ENCODE assay signal across 10 cellular contexts in genomic region chr2:240698852-240699561, GRCh38. TPM values are rescaled to one million over a fixed set of nuclear protein-coding genes. Genes with fewer than 3 reads are reported as not detected.
DNase-seq lines count a peak whose midpoint lies in the region; ATAC-seq, FAIRE-seq and TF ChIP-seq lines count a peak whose summit lies in the region.
"Not testable (repeated sequence)": the region's sequence is repeated elsewhere in the genome, so short reads cannot be mapped to it uniquely, and the experiment has no call there.
"Had no signal": no experiment of that assay in that cellular context is flagged by ENCODE, and none has a peak within 500 bp of the region (broad histone marks: within the 10 kb centered on the region; RNA-seq: fewer than 3 reads in every experiment).

No MANE protein-coding gene starts in this region.

- CTCF ChIA-PET in activated naive CD4-positive, alpha-beta T cell treated with anti-CD3 and anti-CD28 coated beads for 36 hours (lab: Charles Lee), result not testable (repeated sequence)

- not testable (repeated sequence) for TF ChIP-seq POLR2A in spleen (IDR thresholded peaks at IDR 0.05)

- not testable (repeated sequence) for H3K4me3 ChIP-seq in spleen

- not testable (repeated sequence) for H3K4me3 Mint-ChIP-seq in activated naive CD4-positive, alpha-beta T cell treated with anti-CD3 and anti-CD28 coated beads for 36 hours; dendritic cell treated with granulocyte-macrophage colony-stimulating factor and Interleukin-4, amounts not matched to agents 40 ng/mL and 50 ng/mL, for 4 days; natural killer cell treated with Interleukin-12 subunit alpha and Interleukin-12 subunit beta and Interleukin-15 and Interleukin-18, amount 100 ng/mL, for 72 hours

- not testable (repeated sequence) for H3K9me3 Mint-ChIP-seq in activated naive CD4-positive, alpha-beta T cell treated with anti-CD3 and anti-CD28 coated beads for 36 hours; dendritic cell treated with granulocyte-macrophage colony-stimulating factor and Interleukin-4, amounts not matched to agents 40 ng/mL and 50 ng/mL, for 4 days; natural killer cell treated with Interleukin-12 subunit alpha and Interleukin-12 subunit beta and Interleukin-15 and Interleukin-18, amount 100 ng/mL, for 72 hours

- DNase-seq in GM18507 (ENCODE audit: extremely low spot score, insufficient read length, low read depth); Right ventricle myocardium superior: not testable (repeated sequence)
- DNase-seq in activated naive CD4-positive, alpha-beta T cell treated with anti-CD3 and anti-CD28 coated beads for 36 hours, result peak; percentile 2
- DNase-seq in left colon (peak in 1 of 2 donors; percentile 16), spleen (peak; percentile 68)
- DNase-seq in natural killer cell treated with Interleukin-12 subunit alpha and Interleukin-12 subunit beta and Interleukin-15 and Interleukin-18, amount 100 ng/mL, for 72 hours (ENCODE audit: low spot score), result peak; percentile 16

- 47 to 77% (median 67%) methylated on average over 3 to 7 of the region's 33 CpGs for WGBS in spleen, 5 donors

- H3K27ac ChIP-seq in spleen, result not testable (repeated sequence)

- not testable (repeated sequence) for H3K27ac Mint-ChIP-seq in activated naive CD4-positive, alpha-beta T cell treated with anti-CD3 and anti-CD28 coated beads for 36 hours; natural killer cell treated with Interleukin-12 subunit alpha and Interleukin-12 subunit beta and Interleukin-15 and Interleukin-18, amount 100 ng/mL, for 72 hours
- peak overlapping the region; percentile 41 for H3K27ac Mint-ChIP-seq in dendritic cell treated with granulocyte-macrophage colony-stimulating factor and Interleukin-4, amounts not matched to agents 40 ng/mL and 50 ng/mL, for 4 days

- peaks cover 0 to 42% (median 6%) of the 10 kb centered on the region in 7 donors for H3K27me3 ChIP-seq in spleen (replicated peaks in 1 of 7)

- not testable (repeated sequence) for H3K36me3 ChIP-seq in spleen

- H3K9me3 ChIP-seq in spleen, result not testable (repeated sequence)

- H3K36me3 Mint-ChIP-seq in activated naive CD4-positive, alpha-beta T cell treated with anti-CD3 and anti-CD28 coated beads for 36 hours (ENCODE audit: low read depth); dendritic cell treated with granulocyte-macrophage colony-stimulating factor and Interleukin-4, amounts not matched to agents 40 ng/mL and 50 ng/mL, for 4 days (ENCODE audit: low read depth); natural killer cell treated with Interleukin-12 subunit alpha and Interleukin-12 subunit beta and Interleukin-15 and Interleukin-18, amount 100 ng/mL, for 72 hours: not testable (repeated sequence)

- not testable (repeated sequence) for H3K4me1 Mint-ChIP-seq in activated naive CD4-positive, alpha-beta T cell treated with anti-CD3 and anti-CD28 coated beads for 36 hours (ENCODE audit: low read depth); dendritic cell treated with granulocyte-macrophage colony-stimulating factor and Interleukin-4, amounts not matched to agents 40 ng/mL and 50 ng/mL, for 4 days (ENCODE audit: low read depth); natural killer cell treated with Interleukin-12 subunit alpha and Interleukin-12 subunit beta and Interleukin-15 and Interleukin-18, amount 100 ng/mL, for 72 hours (ENCODE audit: low read depth in 2 of 2)

- TF ChIP-seq CTCF in spleen (IDR thresholded peaks at IDR 0.05 in 8 of 11, conservative IDR thresholded peaks at IDR 0.05 in 3 of 11), result not testable (repeated sequence)

- intact Hi-C loops in activated naive CD4-positive, alpha-beta T cell treated with anti-CD3 and anti-CD28 coated beads for 36 hours (cut with micrococcal nuclease); dendritic cell treated with granulocyte-macrophage colony-stimulating factor and Interleukin-4, amounts not matched to agents 40 ng/mL and 50 ng/mL, for 4 days (cut with micrococcal nuclease); Right ventricle myocardium superior (cut with DNase I); left colon (cut with DNase I, micrococcal nuclease); spleen (cut with DNase I; ENCODE audit: low total_unique reads): not testable (repeated sequence)

- ATAC-seq in Right ventricle myocardium superior (ENCODE audit: poor library complexity) (peak; percentile 69), left colon (peak; percentile 54)
- ATAC-seq in natural killer cell treated with Interleukin-12 subunit alpha and Interleukin-12 subunit beta and Interleukin-15 and Interleukin-18, amount 100 ng/mL, for 72 hours, result not testable (repeated sequence)

- not testable (repeated sequence) for H3K4me1 ChIP-seq in spleen

- FAIRE-seq in GM18507 (lab: Jason Lieb, UNC), result peak; percentile 18
- FAIRE-seq in TTC549 (lab: Jason Lieb, UNC), result peak; percentile 73

- not testable (repeated sequence) for H3K27me3 Mint-ChIP-seq in activated naive CD4-positive, alpha-beta T cell treated with anti-CD3 and anti-CD28 coated beads for 36 hours (ENCODE audit: low read depth); dendritic cell treated with granulocyte-macrophage colony-stimulating factor and Interleukin-4, amounts not matched to agents 40 ng/mL and 50 ng/mL, for 4 days; natural killer cell treated with Interleukin-12 subunit alpha and Interleukin-12 subunit beta and Interleukin-15 and Interleukin-18, amount 100 ng/mL, for 72 hours

RNA-seq across cellular contexts. Expression of gene AQP12A, which starts 7.3 kb away (rescaled TPM):
- total RNA-seq in activated naive CD4-positive, alpha-beta T cell treated with anti-CD3 and anti-CD28 coated beads for 36 hours, result not detected
- total RNA-seq in Right ventricle myocardium superior (not detected), left colon (1 to 10 TPM in 1 of 2 donors, under 1 TPM in 1; 0.92 to 4.0 TPM), spleen (1 to 10 TPM in 1 of 7 donors, not detected in 6; 1.6 TPM)
- not detected for total RNA-seq in natural killer cell treated with Interleukin-12 subunit alpha and Interleukin-12 subunit beta and Interleukin-15 and Interleukin-18, amount 100 ng/mL, for 72 hours
- 1 to 10 TPM in 1 of 3 donors, not detected in 2; 1.8 TPM for polyA plus RNA-seq in spleen
- total RNA-seq: A673, GM23248 had no signal
- polyA plus RNA-seq: GM23248 had no signal

RNA-seq across cellular contexts. Expression of gene AQP12B, which starts 16.3 kb away (rescaled TPM):
- not detected for total RNA-seq in activated naive CD4-positive, alpha-beta T cell treated with anti-CD3 and anti-CD28 coated beads for 36 hours
- total RNA-seq in Right ventricle myocardium superior, result not detected
- 1 to 10 TPM in 1 of 2 donors, under 1 TPM in 1; 0.85 to 2.4 TPM for total RNA-seq in left colon
- total RNA-seq in natural killer cell treated with Interleukin-12 subunit alpha and Interleukin-12 subunit beta and Interleukin-15 and Interleukin-18, amount 100 ng/mL, for 72 hours, result not detected
- under 1 TPM in 1 of 7 donors, not detected in 6; 0.95 TPM for total RNA-seq in spleen
- 1 to 10 TPM in 1 of 3 donors, under 1 TPM in 1, not detected in 1; 0.03 to 1.8 TPM for polyA plus RNA-seq in spleen
- total RNA-seq: A673, GM23248 had no signal
- polyA plus RNA-seq: GM23248 had no signal
